ENCODE assay signal across 9 cellular contexts in the genomic region with DNA sequence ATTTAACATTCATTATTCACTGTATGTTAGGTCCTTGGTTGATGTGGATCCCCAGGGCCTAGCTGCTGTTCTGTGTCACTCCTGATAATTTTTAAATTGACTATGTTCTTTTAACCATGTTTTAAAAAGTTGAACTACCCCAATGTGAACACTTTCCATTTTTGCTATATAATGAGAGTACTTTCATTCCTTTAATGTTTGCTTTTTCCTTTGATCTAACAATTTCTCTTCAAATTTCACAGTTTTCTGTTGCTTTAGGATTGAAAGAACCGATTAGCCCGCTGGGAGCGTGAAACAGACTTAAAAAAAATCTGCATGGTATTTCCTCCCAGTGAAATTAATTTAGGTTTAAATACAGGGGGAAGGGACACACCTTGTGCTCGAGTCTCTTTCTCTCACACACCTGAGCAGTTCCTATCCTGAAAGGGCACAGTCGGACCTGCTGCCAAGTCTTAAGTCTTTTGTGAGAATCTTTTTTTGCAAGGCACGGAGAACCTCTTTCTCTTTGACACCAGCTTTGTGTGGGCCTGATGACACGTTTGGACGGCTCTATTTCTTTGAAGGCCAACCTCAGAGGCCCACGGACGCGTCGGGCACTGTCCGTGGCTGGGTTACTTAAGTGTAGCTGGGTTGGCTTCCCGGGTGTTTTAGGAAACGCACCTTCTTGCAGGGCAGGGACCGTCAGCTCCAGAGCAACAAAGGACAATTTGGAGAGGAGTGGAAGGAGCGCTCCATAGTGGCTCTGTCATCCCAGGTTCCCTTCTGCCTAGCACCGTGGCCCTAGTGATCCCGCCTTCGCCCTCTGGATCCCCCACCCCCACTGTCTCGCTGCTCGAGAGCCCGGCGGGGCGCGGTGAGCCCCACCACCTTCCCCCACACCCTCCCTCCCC. TPM values are rescaled to one million over a fixed set of nuclear protein-coding genes. Genes with fewer than 3 reads are reported as not detected.
A peak's percentile ranks its signal among the peaks of the same experiment; 100 is the strongest.
DNase-seq lines count a peak whose midpoint lies in the region; ATAC-seq lines count a peak whose summit lies in the region.
"Had no signal": no experiment of that assay in that cellular context is flagged by ENCODE, and none has a peak within 500 bp of the region (broad histone marks: within the 10 kb centered on the region; RNA-seq: fewer than 3 reads in every experiment).

No MANE protein-coding gene starts in this region.

- no peak overlapping the region for H3K27ac Mint-ChIP-seq in natural killer cell treated with Interleukin-12 subunit alpha and Interleukin-12 subunit beta and Interleukin-15 and Interleukin-18, amount 100 ng/mL, for 72 hours

- peaks cover 15% of the 10 kb centered on the region for H3K4me1 ChIP-seq in BLaER1
- peaks cover 15% of the 10 kb centered on the region for H3K4me1 ChIP-seq in ectodermal cell (ENCODE audit: control insufficient read depth, insufficient read depth, low read length)

- peaks cover 53% of the 10 kb centered on the region for H3K27me3 ChIP-seq in BLaER1
- H3K27me3 ChIP-seq in ectodermal cell (ENCODE audit: control insufficient read depth, insufficient read depth, low read length, poor library complexity, severe bottlenecking) = peaks cover 89% of the 10 kb centered on the region

- H3K27me3 Mint-ChIP-seq in natural killer cell treated with Interleukin-12 subunit alpha and Interleukin-12 subunit beta and Interleukin-15 and Interleukin-18, amount 100 ng/mL, for 72 hours = peaks cover 15 to 18% of the 10 kb centered on the region in 2 donors

- no peak overlapping the region for H3K9ac ChIP-seq in BLaER1
- H3K9ac ChIP-seq: SK-N-SH had no signal

- 7 to 8% methylated on average over 26 of the region's 26 CpGs for WGBS in ectodermal cell, 2 experiments

- H3K36me3 Mint-ChIP-seq in natural killer cell treated with Interleukin-12 subunit alpha and Interleukin-12 subunit beta and Interleukin-15 and Interleukin-18, amount 100 ng/mL, for 72 hours = no peaks in the 10 kb centered on the region

- H3K9me3 ChIP-seq in BLaER1 (no peaks in the 10 kb centered on the region), KOPT-K1 (ENCODE audit: insufficient read depth, low read length, poor library complexity, severe bottlenecking) (no peaks in the 10 kb centered on the region), ectodermal cell (ENCODE audit: control insufficient read depth, low read length) (no peaks in the 10 kb centered on the region)
- H3K9me3 ChIP-seq: SK-N-SH had no signal

- peak overlapping the region; percentile 92 for H3K4me3 Mint-ChIP-seq in natural killer cell treated with Interleukin-12 subunit alpha and Interleukin-12 subunit beta and Interleukin-15 and Interleukin-18, amount 100 ng/mL, for 72 hours

- DNase-seq in natural killer cell treated with Interleukin-12 subunit alpha and Interleukin-12 subunit beta and Interleukin-15 and Interleukin-18, amount 100 ng/mL, for 72 hours (ENCODE audit: low spot score) = no peak
- DNase-seq in germinal center (ENCODE audit: low spot score) = no peak
- DNase-seq: SK-N-SH had no signal

- H3K4me3 ChIP-seq in BLaER1 (peak overlapping the region; percentile 89), ectodermal cell (ENCODE audit: insufficient read depth, low read depth, low read length) (peak overlapping the region; percentile 48)

- ATAC-seq in natural killer cell treated with Interleukin-12 subunit alpha and Interleukin-12 subunit beta and Interleukin-15 and Interleukin-18, amount 100 ng/mL, for 72 hours = no peak
- no peak for ATAC-seq in HG03175 (IDR thresholded peaks at IDR 0.05; ENCODE audit: unreplicated experiment)
- no peak for ATAC-seq in HG02852 (IDR thresholded peaks at IDR 0.05; ENCODE audit: unreplicated experiment)
- no peak for ATAC-seq in GM19035 (IDR thresholded peaks at IDR 0.05; ENCODE audit: unreplicated experiment)

- H4K20me1 ChIP-seq in BLaER1 = no peaks in the 10 kb centered on the region

- H3K9me3 Mint-ChIP-seq in natural killer cell treated with Interleukin-12 subunit alpha and Interleukin-12 subunit beta and Interleukin-15 and Interleukin-18, amount 100 ng/mL, for 72 hours = no peaks in the 10 kb centered on the region

- H3K36me3 ChIP-seq in BLaER1 (no peaks in the 10 kb centered on the region), KOPT-K1 (ENCODE audit: insufficient read depth, low read length) (no peaks in the 10 kb centered on the region), ectodermal cell (ENCODE audit: control insufficient read depth, insufficient read depth, low read length) (no peaks in the 10 kb centered on the region)

- H3K4me1 Mint-ChIP-seq in natural killer cell treated with Interleukin-12 subunit alpha and Interleukin-12 subunit beta and Interleukin-15 and Interleukin-18, amount 100 ng/mL, for 72 hours (ENCODE audit: low read depth in 2 of 2) = peaks cover 37 to 39% of the 10 kb centered on the region in 2 donors

- H3K4me2 ChIP-seq in BLaER1 = peak overlapping the region; percentile 91

- H3K27ac ChIP-seq in BLaER1 (no peak overlapping the region), KOPT-K1 (ENCODE audit: low read depth, low read length, poor library complexity, severe bottlenecking) (peak overlapping the region; percentile 90), ectodermal cell (ENCODE audit: insufficient read depth, low read depth, low read length, poor library complexity, severe bottlenecking) (no peak overlapping the region)

RNA-seq across cellular contexts. Expression of a gene that starts 1.0 kb away (rescaled TPM):
- polyA plus RNA-seq in ectodermal cell (2013, experiment 1 of 4) = 9.4 TPM
- 8.8 TPM for polyA plus RNA-seq in ectodermal cell (2013, experiment 2 of 4)
- polyA plus RNA-seq in ectodermal cell (2013, experiment 3 of 4) = 6.4 TPM
- 5.8 TPM for polyA plus RNA-seq in ectodermal cell (2013, experiment 4 of 4)
- 1 to 10 TPM in 1 of 2 donors, under 1 TPM in 1; 0.70 to 2.1 TPM for total RNA-seq in natural killer cell treated with Interleukin-12 subunit alpha and Interleukin-12 subunit beta and Interleukin-15 and Interleukin-18, amount 100 ng/mL, for 72 hours

RNA-seq across cellular contexts. Expression of a gene that starts 47.2 kb away (rescaled TPM):
- polyA plus RNA-seq in ectodermal cell (2013, experiment 1 of 4) = 53.0 TPM
- polyA plus RNA-seq in ectodermal cell (2013, experiment 2 of 4) = 50.9 TPM
- polyA plus RNA-seq in ectodermal cell (2013, experiment 3 of 4) = 41.2 TPM
- 36.0 TPM for polyA plus RNA-seq in ectodermal cell (2013, experiment 4 of 4)
- total RNA-seq in natural killer cell treated with Interleukin-12 subunit alpha and Interleukin-12 subunit beta and Interleukin-15 and Interleukin-18, amount 100 ng/mL, for 72 hours = 1 to 10 TPM in 1 of 2 donors, not detected in 1; 1.4 TPM
- polyA plus RNA-seq: SK-N-SH had no signal
